In genomic region chr7:142746268-142746667, GRCh38 we compare ENCODE assay signal across 32 cellular contexts. TPM values are rescaled to one million over a fixed set of nuclear protein-coding genes. Genes with fewer than 3 reads are reported as not detected.
"Had no signal": no experiment of that assay in that cellular context is flagged by ENCODE, and none has a peak within 500 bp of the region (broad histone marks: within the 10 kb centered on the region; RNA-seq: fewer than 3 reads in every experiment).

No MANE protein-coding gene starts in this region.

- H3K36me3 ChIP-seq: adrenal gland, cardiac muscle cell, gastrocnemius medialis, thoracic aorta, WERI-Rb-1 had no signal

- DNase-seq: activated CD4-positive, alpha-beta T cell treated with anti-CD3 and anti-CD28 coated beads for 48 hours; activated CD4-positive, alpha-beta T cell treated with anti-CD3 and anti-CD28 coated beads, Interleukin-2, amount 50 U/mL, for 48 hours; activated CD8-positive, alpha-beta memory T cell treated with anti-CD3 and anti-CD28 coated beads for 24 hours; activated effector memory CD4-positive, alpha-beta T cell treated with anti-CD3 and anti-CD28 coated beads, Interleukin-2, amount 50 U/mL, for 16 hours; activated naive CD4-positive, alpha-beta T cell treated with anti-CD3 and anti-CD28 coated beads for 36 hours; activated naive CD8-positive, alpha-beta T cell treated with anti-CD3 and anti-CD28 coated beads for 36 hours; adrenal gland; aorta; cerebellar nuclear complex; dorsolateral prefrontal cortex; effector memory CD4-positive, alpha-beta T cell; gastrocnemius medialis; left cardiac atrium; mammary epithelial cell; posterior cingulate gyrus; right cardiac atrium; stimulated activated CD4-positive, alpha-beta T cell treated with anti-CD3 and anti-CD28 coated beads, Interleukin-2, amount 100 ng/mL, for 48 hours; stimulated activated naive CD8-positive, alpha-beta T cell treated with anti-CD3 and anti-CD28 coated beads, Interleukin-15, Interleukin-2, amounts not matched to agents 100 U/mL and 50 U/mL, for 24 hours; T-helper 9 cell had no signal

- H3K27me3 Mint-ChIP-seq: activated naive CD8-positive, alpha-beta T cell treated with anti-CD3 and anti-CD28 coated beads for 36 hours had no signal

- H3K4me3 Mint-ChIP-seq: activated naive CD4-positive, alpha-beta T cell treated with anti-CD3 and anti-CD28 coated beads for 36 hours; activated naive CD8-positive, alpha-beta T cell treated with anti-CD3 and anti-CD28 coated beads for 36 hours; brain; nephron had no signal

- H3K27ac ChIP-seq: cardiac muscle cell, coronary artery, dorsolateral prefrontal cortex, gastrocnemius medialis, hepatocyte, thoracic aorta, WERI-Rb-1 had no signal

- H3K4me1 Mint-ChIP-seq: activated naive CD8-positive, alpha-beta T cell treated with anti-CD3 and anti-CD28 coated beads for 36 hours; brain; nephron had no signal

- H3K36me3 Mint-ChIP-seq: activated naive CD8-positive, alpha-beta T cell treated with anti-CD3 and anti-CD28 coated beads for 36 hours; brain had no signal

- ATAC-seq: activated CD4-positive, CD25-positive, alpha-beta regulatory T cell treated with anti-CD3 and anti-CD28 coated beads, Interleukin-2, amount 50 U/mL, for 24 hours; gastrocnemius medialis; right cardiac atrium; stimulated activated naive CD8-positive, alpha-beta T cell treated with anti-CD3 and anti-CD28 coated beads, Interleukin-15, Interleukin-2, amounts not matched to agents 100 U/mL and 50 U/mL, for 24 hours had no signal

- H3K9me3 Mint-ChIP-seq: activated naive CD4-positive, alpha-beta T cell treated with anti-CD3 and anti-CD28 coated beads for 36 hours; activated naive CD8-positive, alpha-beta T cell treated with anti-CD3 and anti-CD28 coated beads for 36 hours; nephron had no signal

- H3K27ac Mint-ChIP-seq: activated naive CD4-positive, alpha-beta T cell treated with anti-CD3 and anti-CD28 coated beads for 36 hours; activated naive CD8-positive, alpha-beta T cell treated with anti-CD3 and anti-CD28 coated beads for 36 hours; brain; nephron had no signal

- H3K4me3 ChIP-seq: adrenal gland, cardiac muscle cell, coronary artery, dorsolateral prefrontal cortex, gastrocnemius medialis, hepatocyte, thoracic aorta had no signal

- H3K27me3 ChIP-seq: adrenal gland, cardiac muscle cell, gastrocnemius medialis, hepatocyte had no signal

- H3K9me3 ChIP-seq: adrenal gland, gastrocnemius medialis, thoracic aorta had no signal

RNA-seq across cellular contexts. Expression of gene PRSS1, which starts 3.0 kb away (rescaled TPM):
- total RNA-seq: activated naive CD4-positive, alpha-beta T cell treated with anti-CD3 and anti-CD28 coated beads for 36 hours; activated naive CD8-positive, alpha-beta T cell treated with anti-CD3 and anti-CD28 coated beads for 36 hours; cardiac muscle cell; dorsolateral prefrontal cortex; epithelial cell of proximal tubule; gastrocnemius medialis; left cardiac atrium; liver; mammary epithelial cell; osteoblast; ureter had no signal
- polyA plus RNA-seq: cardiac muscle cell, keratinocyte, liver, mammary epithelial cell had no signal

RNA-seq across cellular contexts. Expression of gene PRSS2, which starts 24.5 kb away (rescaled TPM):
- total RNA-seq: activated naive CD8-positive, alpha-beta T cell treated with anti-CD3 and anti-CD28 coated beads for 36 hours; cardiac muscle cell; dorsolateral prefrontal cortex; epithelial cell of proximal tubule; gastrocnemius medialis; left cardiac atrium; liver; mammary epithelial cell; osteoblast; ureter had no signal
- polyA plus RNA-seq: cardiac muscle cell, keratinocyte, mammary epithelial cell had no signal
